Comparison of ENCODE assay signal across 20 cellular contexts in the genomic region with DNA sequence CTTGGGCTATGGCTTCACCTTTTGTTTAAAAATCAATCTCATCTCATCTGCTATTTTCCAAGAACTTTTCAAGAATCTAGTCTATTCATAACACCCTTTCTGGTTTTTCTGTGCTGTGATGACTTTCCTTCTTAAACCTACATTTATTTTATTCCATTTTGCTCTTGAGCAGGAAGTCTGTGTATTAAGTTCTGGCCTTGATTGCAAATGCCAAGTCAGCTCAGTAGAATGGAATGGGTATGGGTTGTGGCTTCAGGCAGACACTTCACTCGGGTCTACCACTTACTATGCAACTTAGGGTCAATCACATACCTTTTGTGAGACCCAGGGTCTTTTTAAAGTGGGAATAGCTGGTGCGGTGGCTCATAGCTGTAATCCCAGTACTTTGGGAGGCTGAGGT.
DNase-seq lines count a peak whose midpoint lies in the region; ATAC-seq and TF ChIP-seq lines count a peak whose summit lies in the region.
"Had no signal": no experiment of that assay in that cellular context is flagged by ENCODE, and none has a peak within 500 bp of the region (broad histone marks: within the 10 kb centered on the region; RNA-seq: fewer than 3 reads in every experiment).

No MANE protein-coding gene starts in this region.

- DNase-seq in COLO829 (ENCODE audit: low spot score) (peak; percentile 5), IMR-90 (peak; percentile 48), astrocyte of the hippocampus (ENCODE audit: low read depth, low spot score) (peak; percentile 11), BE2C (no peak), NCI-H526 treated with DMSO at 0.1 percent for 48 hours (lab: John Stamatoyannopoulos, UW) (no peak), smooth muscle cell (lab: John Stamatoyannopoulos, UW; ENCODE audit: unreplicated experiment) (no peak)
- DNase-seq: CD8-positive, alpha-beta memory T cell; GDM1; NCI-H1105; NCI-H146; NCI-H2029; NCI-H2227 treated with DMSO at 0.1 percent for 48 hours; NCI-H510A; NCI-H748 treated with DMSO at 0.1 percent for 48 hours; NK-92 treated with Interleukin-12 subunit alpha and Interleukin-12 subunit beta, amount 100 ng/mL, for 24 hours; T-cell had no signal

- CTCF ChIA-PET in IMR-90 (lab: Yijun Ruan, JAX), result no interaction called here

- POLR2A ChIA-PET in IMR-90 (lab: Charles Lee; ENCODE audit: unreplicated experiment), result no interaction called here

- 0 out of 2 replicates have a peak, but pooled peaks cover 3% of the 10 kb centered on the region for H3K9me1 ChIP-seq in IMR-90 (ENCODE audit: insufficient read depth, low read length)

- H3K27me3 ChIP-seq in IMR-90 (ENCODE audit: control insufficient read depth, insufficient read depth, low read length), result no peaks in the 10 kb centered on the region
- H3K27me3 ChIP-seq in BE2C, result no peaks in the 10 kb centered on the region
- no peaks in the 10 kb centered on the region for H3K27me3 ChIP-seq in gastroesophageal sphincter
- no peaks in the 10 kb centered on the region for H3K27me3 ChIP-seq in smooth muscle cell (ENCODE audit: low read depth)

- no peak for TF ChIP-seq RAD21 in IMR-90 (IDR thresholded peaks at IDR 0.05; ENCODE audit: low read length)

- peak overlapping the region; percentile 1 for H2BK120ac ChIP-seq in IMR-90 (ENCODE audit: low read depth, low read length)

- no peak for TF ChIP-seq EP300 in gastroesophageal sphincter (IDR thresholded peaks at IDR 0.05)

- H3K14ac ChIP-seq in IMR-90 (replicated peaks; ENCODE audit: low read depth, low read length), result no peak overlapping the region

- peaks cover 2% of the 10 kb centered on the region; the same call in 1 of the 2 replicates for H3K4me1 ChIP-seq in IMR-90 (ENCODE audit: control insufficient read depth, insufficient read depth, low read length)
- H3K4me1 ChIP-seq in BE2C, result no peaks in the 10 kb centered on the region
- no peaks in the 10 kb centered on the region for H3K4me1 ChIP-seq in gastroesophageal sphincter
- H3K4me1 ChIP-seq in smooth muscle cell (ENCODE audit: low read depth), result peaks cover 7% of the 10 kb centered on the region

- H4K20me1 ChIP-seq in IMR-90 (ENCODE audit: insufficient read depth, low read length) (no peaks in the 10 kb centered on the region), smooth muscle cell (ENCODE audit: low read depth) (no peaks in the 10 kb centered on the region)

- H3K36me3 ChIP-seq in IMR-90 (ENCODE audit: control insufficient read depth, insufficient read depth, low read length) (no peaks in the 10 kb centered on the region), BE2C (no peaks in the 10 kb centered on the region), gastroesophageal sphincter (no peaks in the 10 kb centered on the region), smooth muscle cell (ENCODE audit: low read depth) (no peaks in the 10 kb centered on the region)
- H3K36me3 ChIP-seq: HAP-1 had no signal

- H2BK5ac ChIP-seq in IMR-90 (ENCODE audit: low read depth, low read length, poor library complexity, severe bottlenecking), result peak overlapping the region; percentile 9

- no TSS peak for BruUV-seq in IMR-90 (replicated peaks; lab: Mats Ljungman, UMichigan)

- no peak overlapping the region; the same call in 1 of the 2 replicates for H3K56ac ChIP-seq in IMR-90 (ENCODE audit: extremely low read depth, insufficient read depth, low read length)

- H3K27ac ChIP-seq in IMR-90 (ENCODE audit: insufficient read depth, low read length) (no peak overlapping the region), gastroesophageal sphincter (no peak overlapping the region), smooth muscle cell (ENCODE audit: low read depth) (no peak overlapping the region)
- H3K27ac ChIP-seq: C4-2B had no signal

- no peak overlapping the region for H2AK5ac ChIP-seq in IMR-90 (ENCODE audit: low read depth, low read length)

- H3K4me2 ChIP-seq in IMR-90 (ENCODE audit: low read depth, low read length), result no peak overlapping the region
- no peak overlapping the region for H3K4me2 ChIP-seq in smooth muscle cell

- WGBS in IMR-90 (ENCODE audit: extremely low coverage in 2 of 2, insufficient read length in 1 of 2), 2 experiments, result no CpG with 5 or more reads among the region's 2 CpGs
- 78 to 100% methylated on average over 1 to 2 of the region's 2 CpGs for WGBS in gastroesophageal sphincter (ENCODE audit: low coverage in 1 of 2), 2 donors
- 83% methylated on average over 2 of the region's 2 CpGs for WGBS in smooth muscle cell (ENCODE audit: low lambda C conversion rate)

- H3K9ac ChIP-seq in IMR-90 (ENCODE audit: low read depth, low read length) (no peak overlapping the region), smooth muscle cell (ENCODE audit: low read depth) (no peak overlapping the region)

- H4K8ac ChIP-seq in IMR-90 (ENCODE audit: low read depth in 2 of 2, low read length in 2 of 2), result no peak overlapping the region

- H3K79me2 ChIP-seq in smooth muscle cell (ENCODE audit: low read depth), result no peaks in the 10 kb centered on the region

- intact Hi-C loops in IMR-90 (cut with micrococcal nuclease), result no loop called here

- peak overlapping the region; percentile 18; the same call in 1 of the 2 replicates for H2BK20ac ChIP-seq in IMR-90 (ENCODE audit: low read depth, low read length)

- ATAC-seq in IMR-90 (ENCODE audit: low read depth) (peak; percentile 51; the same call in 1 of the 2 replicates), gastroesophageal sphincter (no peak)
- ATAC-seq: Panc1, T-cell had no signal

- H3F3A ChIP-seq in smooth muscle cell (ENCODE audit: low read depth), result no peaks in the 10 kb centered on the region

- H3K4me3 ChIP-seq in IMR-90 (ENCODE audit: insufficient read depth, low read depth, low read length) (no peak overlapping the region), BE2C (ENCODE audit: low read depth, low read length) (no peak overlapping the region), gastroesophageal sphincter (no peak overlapping the region), smooth muscle cell (no peak overlapping the region)
- H3K4me3 ChIP-seq: HAP-1 had no signal

- H3K4ac ChIP-seq in IMR-90 (ENCODE audit: low read depth, low read length), result no peak overlapping the region

- H4K91ac ChIP-seq in IMR-90 (ENCODE audit: insufficient read depth, low read depth, low read length), result no peak overlapping the region

- no peak overlapping the region for H2AFZ ChIP-seq in IMR-90 (replicated peaks; ENCODE audit: low read length, poor library complexity)
- no peak overlapping the region for H2AFZ ChIP-seq in smooth muscle cell (ENCODE audit: low read depth)

- H2BK15ac ChIP-seq in IMR-90 (ENCODE audit: low read depth, low read length), result no peak overlapping the region

- no peak overlapping the region for H3K23ac ChIP-seq in IMR-90 (ENCODE audit: low read depth, low read length)

- peak overlapping the region; percentile 48; the same call in 1 of the 2 replicates for H3K18ac ChIP-seq in IMR-90 (ENCODE audit: low read depth, low read length)

- in situ Hi-C loops in IMR-90 (cut with MboI; ENCODE audit: low sequenced_read_pairs), result no loop called here

- TF ChIP-seq POLR2A in IMR-90 (IDR thresholded peaks at IDR 0.05; ENCODE audit: low read depth, low read length) (no peak), gastroesophageal sphincter (IDR thresholded peaks at IDR 0.05) (no peak)

- TF ChIP-seq CTCF in IMR-90 (conservative IDR thresholded peaks at IDR 0.05; ENCODE audit: low read depth, low read length) (no peak), BE2C (IDR thresholded peaks at IDR 0.05; ENCODE audit: low read depth, low read length) (no peak), gastroesophageal sphincter (IDR thresholded peaks at IDR 0.05) (no peak), smooth muscle cell (IDR thresholded peaks at IDR 0.05; ENCODE audit: borderline replicate concordance, insufficient read depth, poor library complexity, severe bottlenecking) (no peak)

- no peaks in the 10 kb centered on the region; the same call in 1 of the 2 replicates for H3K9me3 ChIP-seq in IMR-90 (ENCODE audit: control insufficient read depth, insufficient read depth, low read length)
- H3K9me3 ChIP-seq in BE2C, result no peaks in the 10 kb centered on the region
- H3K9me3 ChIP-seq in gastroesophageal sphincter, result no peaks in the 10 kb centered on the region
- no peaks in the 10 kb centered on the region for H3K9me3 ChIP-seq in smooth muscle cell (replicated peaks; ENCODE audit: low read depth)
- H3K9me3 ChIP-seq: HAP-1 had no signal

- dilution Hi-C loops in IMR-90 (cut with HindIII; ENCODE audit: low sequenced_read_pairs, unreplicated experiment), result no loop called here

- peak overlapping the region; percentile 32; the same call in 1 of the 2 replicates for H4K5ac ChIP-seq in IMR-90 (ENCODE audit: low read depth, low read length)

- H2AK9ac ChIP-seq in IMR-90 (replicated peaks; ENCODE audit: low read depth, low read length, poor library complexity), result no peak overlapping the region

- no peaks in the 10 kb centered on the region for H3K79me1 ChIP-seq in IMR-90 (ENCODE audit: low read depth in 1 of 2, low read length in 2 of 2)

TF ChIP-seq in IMR-90, 13 proteins besides CTCF, POLR2A, EP300 and RAD21:
- TF ChIP-seq NFE2L2 (IDR thresholded peaks at IDR 0.05; ENCODE audit: low read depth, low read length) (no peak), CHD1 (IDR thresholded peaks at IDR 0.05; ENCODE audit: low read depth, low read length) (no peak), FOS (IDR thresholded peaks at IDR 0.05; ENCODE audit: low read depth, low read length) (no peak), MXI1 (IDR thresholded peaks at IDR 0.05; ENCODE audit: borderline replicate concordance, low read depth, low read length) (no peak), CEBPB (IDR thresholded peaks at IDR 0.05; ENCODE audit: low read depth, low read length) (no peak)
- TF ChIP-seq, protein P1, sequence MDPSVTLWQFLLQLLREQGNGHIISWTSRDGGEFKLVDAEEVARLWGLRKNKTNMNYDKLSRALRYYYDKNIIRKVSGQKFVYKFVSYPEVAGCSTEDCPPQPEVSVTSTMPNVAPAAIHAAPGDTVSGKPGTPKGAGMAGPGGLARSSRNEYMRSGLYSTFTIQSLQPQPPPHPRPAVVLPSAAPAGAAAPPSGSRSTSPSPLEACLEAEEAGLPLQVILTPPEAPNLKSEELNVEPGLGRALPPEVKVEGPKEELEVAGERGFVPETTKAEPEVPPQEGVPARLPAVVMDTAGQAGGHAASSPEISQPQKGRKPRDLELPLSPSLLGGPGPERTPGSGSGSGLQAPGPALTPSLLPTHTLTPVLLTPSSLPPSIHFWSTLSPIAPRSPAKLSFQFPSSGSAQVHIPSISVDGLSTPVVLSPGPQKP (IDR thresholded peaks at IDR 0.05; ENCODE audit: borderline replicate concordance, low read depth, low read length), result no peak
- TF ChIP-seq, protein P2, sequence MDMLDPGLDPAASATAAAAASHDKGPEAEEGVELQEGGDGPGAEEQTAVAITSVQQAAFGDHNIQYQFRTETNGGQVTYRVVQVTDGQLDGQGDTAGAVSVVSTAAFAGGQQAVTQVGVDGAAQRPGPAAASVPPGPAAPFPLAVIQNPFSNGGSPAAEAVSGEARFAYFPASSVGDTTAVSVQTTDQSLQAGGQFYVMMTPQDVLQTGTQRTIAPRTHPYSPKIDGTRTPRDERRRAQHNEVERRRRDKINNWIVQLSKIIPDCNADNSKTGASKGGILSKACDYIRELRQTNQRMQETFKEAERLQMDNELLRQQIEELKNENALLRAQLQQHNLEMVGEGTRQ (IDR thresholded peaks at IDR 0.05; ENCODE audit: low read depth, low read length), result no peak

Comparison
In these comparisons a context has a peak if more than half of its experiments do, and no peak if none do; other contexts are left out.
1. DNase-seq: peak in COLO829 (single experiment), IMR-90 (single experiment) and astrocyte of the hippocampus (single experiment); none in BE2C (single experiment), NCI-H526 treated with DMSO at 0.1 percent for 48 hours (single experiment) and smooth muscle cell (single experiment).